Comparison of ENCODE assay signal across 30 cellular contexts in genomic region chr21:44834231-44834950, GRCh38.
"Had no signal": no experiment of that assay in that cellular context is flagged by ENCODE, and none has a peak within 500 bp of the region (broad histone marks: within the 10 kb centered on the region; RNA-seq: fewer than 3 reads in every experiment).

No MANE protein-coding gene starts in this region.

- DNase-seq: activated CD4-positive, alpha-beta T cell treated with anti-CD3 and anti-CD28 coated beads for 36 hours; activated CD4-positive, alpha-beta T cell treated with anti-CD3 and anti-CD28 coated beads, Interleukin-2, amount 10 ng/mL, durations not matched to agents 7 days and 5 days; activated CD4-positive, alpha-beta T cell treated with anti-CD3 and anti-CD28 coated beads, Interleukin-2, amount 50 U/mL, for 48 hours; activated CD8-positive, alpha-beta T cell treated with anti-CD3 and anti-CD28 coated beads, Interleukin-2, amount 10 ng/mL, durations not matched to agents 7 days and 5 days; activated gamma-delta T cell; activated naive CD4-positive, alpha-beta T cell treated with Interleukin-2 at 50 U/mL for 16 hours; activated naive CD8-positive, alpha-beta T cell treated with anti-CD3 and anti-CD28 coated beads, Interleukin-2, amount 10 ng/mL, durations not matched to agents 7 days and 5 days; activated T-cell treated with anti-CD3 and anti-CD28 coated beads, Interleukin-2, amount 50 U/mL, for 4 hours; amygdala; Kasumi-1; KG1; MG63; NCI-H1048; NCI-H1105 treated with DMSO at 0.1 percent for 48 hours; NCI-H1436 treated with DMSO at 0.1 percent for 48 hours; NCI-H1694 treated with DMSO at 0.1 percent for 48 hours; NCI-H2029; NCI-H345; NCI-H524 treated with DMSO at 0.1 percent for 48 hours; SHP77; SJCRH30; T1000; WERI-Rb-1 had no signal

- H3K4me3 Mint-ChIP-seq: activated CD4-positive, alpha-beta T cell treated with anti-CD3 and anti-CD28 coated beads for 36 hours; activated CD4-positive, alpha-beta T cell treated with anti-CD3 and anti-CD28 coated beads, Interleukin-2, amount 10 ng/mL, durations not matched to agents 7 days and 5 days; activated CD8-positive, alpha-beta T cell treated with anti-CD3 and anti-CD28 coated beads, Interleukin-2, amount 10 ng/mL, durations not matched to agents 7 days and 5 days; activated naive CD4-positive, alpha-beta T cell treated with anti-CD3 and anti-CD28 coated beads, Interleukin-2, amount 50 U/mL, for 24 hours; activated naive CD8-positive, alpha-beta T cell treated with anti-CD3 and anti-CD28 coated beads, Interleukin-2, amount 10 ng/mL, durations not matched to agents 7 days and 5 days; activated T-cell treated with anti-CD3 and anti-CD28 coated beads, Interleukin-2, amount 50 U/mL, for 4 hours; central memory CD8-positive, alpha-beta T cell had no signal

- H3K27ac ChIP-seq: ascending aorta, cardiac muscle cell, SJCRH30, SK-N-MC, WERI-Rb-1 had no signal

- H3K4me1 ChIP-seq: ascending aorta had no signal

- H3K27ac Mint-ChIP-seq: activated CD4-positive, alpha-beta T cell treated with anti-CD3 and anti-CD28 coated beads for 36 hours; activated CD8-positive, alpha-beta T cell treated with anti-CD3 and anti-CD28 coated beads, Interleukin-2, amount 10 ng/mL, durations not matched to agents 7 days and 5 days; activated naive CD4-positive, alpha-beta T cell treated with anti-CD3 and anti-CD28 coated beads, Interleukin-2, amount 50 U/mL, for 24 hours; activated naive CD8-positive, alpha-beta T cell treated with anti-CD3 and anti-CD28 coated beads, Interleukin-2, amount 10 ng/mL, durations not matched to agents 7 days and 5 days had no signal

- H3K36me3 Mint-ChIP-seq: activated naive CD4-positive, alpha-beta T cell treated with anti-CD3 and anti-CD28 coated beads, Interleukin-2, amount 50 U/mL, for 24 hours; activated naive CD8-positive, alpha-beta T cell treated with anti-CD3 and anti-CD28 coated beads, Interleukin-2, amount 10 ng/mL, durations not matched to agents 7 days and 5 days had no signal

- H3K36me3 ChIP-seq: ascending aorta, cardiac muscle cell, MG63, SJCRH30, WERI-Rb-1 had no signal

- H3K4me3 ChIP-seq: ascending aorta, cardiac muscle cell, MG63, SJCRH30, SK-N-MC had no signal

- H3K9me3 ChIP-seq: ascending aorta, SJCRH30 had no signal

- H3K27me3 ChIP-seq: ascending aorta, cardiac muscle cell, MG63, SJCRH30 had no signal

- ATAC-seq: activated CD4-positive, alpha-beta T cell treated with anti-CD3 and anti-CD28 coated beads for 36 hours; activated CD4-positive, CD25-positive, alpha-beta regulatory T cell treated with anti-CD3 and anti-CD28 coated beads, Interleukin-2, amount 50 U/mL, for 24 hours; activated CD8-positive, alpha-beta T cell treated with anti-CD3 and anti-CD28 coated beads, Interleukin-2, amount 10 ng/mL, durations not matched to agents 7 days and 5 days; activated T-cell treated with anti-CD3 and anti-CD28 coated beads, Interleukin-2, amount 50 U/mL, for 4 hours; Panc1 had no signal

- H3K27me3 Mint-ChIP-seq: activated CD4-positive, alpha-beta T cell treated with anti-CD3 and anti-CD28 coated beads for 36 hours; activated naive CD4-positive, alpha-beta T cell treated with anti-CD3 and anti-CD28 coated beads, Interleukin-2, amount 50 U/mL, for 24 hours; activated naive CD8-positive, alpha-beta T cell treated with anti-CD3 and anti-CD28 coated beads, Interleukin-2, amount 10 ng/mL, durations not matched to agents 7 days and 5 days; central memory CD8-positive, alpha-beta T cell had no signal

- H3K9me3 Mint-ChIP-seq: activated naive CD4-positive, alpha-beta T cell treated with anti-CD3 and anti-CD28 coated beads, Interleukin-2, amount 50 U/mL, for 24 hours; activated naive CD8-positive, alpha-beta T cell treated with anti-CD3 and anti-CD28 coated beads, Interleukin-2, amount 10 ng/mL, durations not matched to agents 7 days and 5 days; activated T-cell treated with anti-CD3 and anti-CD28 coated beads, Interleukin-2, amount 50 U/mL, for 4 hours; central memory CD8-positive, alpha-beta T cell had no signal
